Comparison of ENCODE assay signal across 19 cellular contexts in genomic region chr20:12047838-12048432, GRCh38.
DNase-seq lines count a peak whose midpoint lies in the region; ATAC-seq, FAIRE-seq and TF ChIP-seq lines count a peak whose summit lies in the region.
"Had no signal": no experiment of that assay in that cellular context is flagged by ENCODE, and none has a peak within 500 bp of the region (broad histone marks: within the 10 kb centered on the region; RNA-seq: fewer than 3 reads in every experiment).

No MANE protein-coding gene starts in this region.

- DNase-seq in HCEC 1CT (peak; percentile 75), NCI-H774 (lab: John Stamatoyannopoulos, UW) (peak; percentile 44), epithelial cell of prostate (ENCODE audit: low read depth, low spot score) (no peak), pancreas (no peak), caudate nucleus (lab: John Stamatoyannopoulos, UW) (no peak)
- no peak for DNase-seq in stimulated activated naive CD4-positive, alpha-beta T cell treated with Interleukin-2 at 50 U/mL for 16 hours (lab: John Stamatoyannopoulos, UW)
- DNase-seq: activated CD8-positive, alpha-beta T cell treated with anti-CD3 and anti-CD28 coated beads for 36 hours; amniotic stem cell; BE2C; colonic mucosa; erythroblast; thyroid gland; WERI-Rb-1 had no signal

- no peak for TF ChIP-seq CTCF in pancreas (IDR thresholded peaks at IDR 0.05)

- no peak overlapping the region for H3K4me3 ChIP-seq in pancreas
- H3K4me3 ChIP-seq: colonic mucosa, hepatocyte, skin epidermis, thyroid gland had no signal

- 93 to 97% methylated on average over 1 of the region's 1 CpG for WGBS in pancreas, 2 donors

- no peaks in the 10 kb centered on the region for H3K36me3 ChIP-seq in pancreas
- H3K36me3 ChIP-seq: BE2C, colonic mucosa, thyroid gland, WERI-Rb-1 had no signal

- ATAC-seq in pancreas: no peak
- ATAC-seq in HG03520 (IDR thresholded peaks at IDR 0.05; ENCODE audit: unreplicated experiment): no peak
- ATAC-seq: activated CD8-positive, alpha-beta T cell treated with anti-CD3 and anti-CD28 coated beads for 36 hours; HepG2 had no signal

- peak; percentile 5 for FAIRE-seq in pancreas (lab: Jason Lieb, UNC)
- FAIRE-seq: GM18507, HepG2 had no signal

- no peaks in the 10 kb centered on the region for H3K27me3 ChIP-seq in pancreas
- H3K27me3 ChIP-seq: BE2C, colonic mucosa, hepatocyte, thyroid gland had no signal

- no peaks in the 10 kb centered on the region for H3K9me3 ChIP-seq in pancreas
- H3K9me3 ChIP-seq: BE2C, colonic mucosa, thyroid gland had no signal

- H3K4me1 ChIP-seq in pancreas: no peaks in the 10 kb centered on the region
- H3K4me1 ChIP-seq: BE2C, colonic mucosa, thyroid gland had no signal

- peak overlapping the region; percentile 51 for H3K27ac ChIP-seq in epithelial cell of prostate
- H3K27ac ChIP-seq in pancreas: no peak overlapping the region
- H3K27ac ChIP-seq in caudate nucleus (ENCODE audit: low read depth, low read length): no peak overlapping the region
- H3K27ac ChIP-seq: colonic mucosa, hepatocyte, RWPE1, skin epidermis, thyroid gland, WERI-Rb-1 had no signal

- intact Hi-C loops in pancreas (cut with DNase I): no loop called here

Comparison
In these comparisons a context has a peak if more than half of its experiments do, and no peak if none do; other contexts are left out.
1. DNase-seq: peak in HCEC 1CT (single experiment) and NCI-H774 (single experiment); none in epithelial cell of prostate (single experiment), pancreas (0 of 6), caudate nucleus (0 of 61) and stimulated activated naive CD4-positive, alpha-beta T cell treated with Interleukin-2 at 50 U/mL for 16 hours (single experiment).